Comparison of ENCODE assay signal across 22 cellular contexts in the genomic region with DNA sequence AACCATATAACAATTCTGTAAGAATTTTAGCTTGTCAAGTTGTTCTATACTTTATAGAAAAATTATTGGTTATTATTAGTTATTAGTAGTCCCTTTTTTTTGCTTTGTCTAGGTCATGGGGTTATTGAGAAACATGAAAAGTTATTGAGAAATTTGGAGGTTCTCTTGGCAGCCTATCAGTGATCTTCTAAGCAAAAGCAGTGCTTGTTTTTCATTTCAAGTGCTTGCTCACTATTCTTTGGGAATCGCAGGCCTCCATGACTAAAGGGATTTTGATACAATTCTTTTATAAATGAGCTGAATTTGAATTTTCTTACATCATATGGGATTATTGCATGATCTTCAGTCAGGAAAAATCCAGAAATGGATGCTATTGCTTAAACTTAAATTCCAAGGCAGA.
"Had no signal": no experiment of that assay in that cellular context is flagged by ENCODE, and none has a peak within 500 bp of the region (broad histone marks: within the 10 kb centered on the region; RNA-seq: fewer than 3 reads in every experiment).

No MANE protein-coding gene starts in this region.

- H3K27ac Mint-ChIP-seq: nephron; stimulated activated memory B cell treated with anti-CD40 and anti-IgM and Interleukin-4, amounts not matched to agents 10 μg/mL and 1 μg/mL and 100 μg/mL, for 72 hours; stimulated activated naive CD8-positive, alpha-beta T cell treated with anti-CD3 and anti-CD28 coated beads, Interleukin-15, Interleukin-2, amounts not matched to agents 100 ng/mL and 50 ng/mL, for 24 hours had no signal

- ATAC-seq: esophagus mucosa; left cardiac atrium; stimulated activated memory B cell treated with anti-CD40 and anti-IgM and Interleukin-4, amounts not matched to agents 10 μg/mL and 1 μg/mL and 100 μg/mL, for 72 hours; upper lobe of right lung had no signal

- H3K4me3 Mint-ChIP-seq: naive B cell; nephron; stimulated activated memory B cell treated with anti-CD40 and anti-IgM and Interleukin-4, amounts not matched to agents 10 μg/mL and 1 μg/mL and 100 μg/mL, for 72 hours; stimulated activated naive CD8-positive, alpha-beta T cell treated with anti-CD3 and anti-CD28 coated beads, Interleukin-15, Interleukin-2, amounts not matched to agents 100 ng/mL and 50 ng/mL, for 24 hours had no signal

- DNase-seq: effector memory CD4-positive, alpha-beta T cell; foreskin melanocyte; head of caudate nucleus; kidney; left cardiac atrium; left ventricle myocardium superior; mesendoderm; naive B cell; psoas muscle; retina; right lobe of liver; spleen; stimulated activated CD4-positive, alpha-beta T cell treated with anti-CD3 and anti-CD28 coated beads, Interleukin-15, amount 100 ng/mL, for 24 hours; stimulated activated CD4-positive, alpha-beta T cell treated with anti-CD3 and anti-CD28 coated beads, Interleukin-1b, Interleukin-23, amount 100 ng/mL, for 48 hours; stimulated activated CD4-positive, alpha-beta T cell treated with anti-CD3 and anti-CD28 coated beads, Interleukin-4, amount 100 ng/mL, for 24 hours; testis; upper lobe of right lung had no signal

- FAIRE-seq: endometrium had no signal

- H3K4me1 Mint-ChIP-seq: naive B cell, nephron had no signal

- H3K27me3 Mint-ChIP-seq: naive B cell; stimulated activated memory B cell treated with anti-CD40 and anti-IgM and Interleukin-4, amounts not matched to agents 10 μg/mL and 1 μg/mL and 100 μg/mL, for 72 hours; stimulated activated naive CD8-positive, alpha-beta T cell treated with anti-CD3 and anti-CD28 coated beads, Interleukin-15, Interleukin-2, amounts not matched to agents 100 ng/mL and 50 ng/mL, for 24 hours had no signal

- H3K9me3 Mint-ChIP-seq: naive B cell; nephron; stimulated activated memory B cell treated with anti-CD40 and anti-IgM and Interleukin-4, amounts not matched to agents 10 μg/mL and 1 μg/mL and 100 μg/mL, for 72 hours; stimulated activated naive CD8-positive, alpha-beta T cell treated with anti-CD3 and anti-CD28 coated beads, Interleukin-15, Interleukin-2, amounts not matched to agents 100 ng/mL and 50 ng/mL, for 24 hours had no signal
